Comparison of ENCODE assay signal across 7 cellular contexts in the genomic region with DNA sequence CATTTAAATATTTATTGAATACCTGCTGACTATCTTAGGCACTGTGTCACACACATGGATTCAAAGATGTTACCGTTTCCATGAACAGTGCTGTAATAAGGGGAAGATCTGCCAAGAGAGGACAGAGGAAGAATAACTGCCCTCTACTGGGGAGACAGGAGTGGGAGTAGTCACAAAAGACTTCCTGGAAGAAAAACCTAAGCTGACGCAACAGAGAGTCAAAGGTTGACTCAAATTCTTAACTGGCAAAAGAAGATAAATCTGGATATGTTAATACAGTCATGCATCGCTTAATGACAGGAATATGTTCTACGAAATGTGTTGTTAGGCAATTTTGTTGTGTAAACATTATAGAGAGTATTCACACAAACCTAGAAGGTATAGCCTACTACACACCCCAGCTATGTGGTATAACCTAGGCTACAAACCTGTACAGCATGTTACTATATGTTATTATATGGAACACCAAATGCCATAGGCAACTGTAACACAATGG.
DNase-seq lines count a peak whose midpoint lies in the region; ATAC-seq and TF ChIP-seq lines count a peak whose summit lies in the region.

No MANE protein-coding gene starts in this region.

- DNase-seq in NCI-H226 (peak; percentile 74), astrocyte of the spinal cord (ENCODE audit: low read depth, low spot score) (peak; percentile 85), kidney tubule cell (ENCODE audit: low spot score) (peak; percentile 82), tibial artery (no peak)

- TF ChIP-seq CTCF in GM12873 (IDR thresholded peaks at IDR 0.05; ENCODE audit: insufficient read depth, low read depth, low read length, missing control alignments) (peak; percentile 45), astrocyte of the spinal cord (IDR thresholded peaks at IDR 0.05; ENCODE audit: low read depth, low read length) (peak; percentile 81), tibial artery (IDR thresholded peaks at IDR 0.05) (peak; percentile 56 to 62)

- peaks cover 0 to 20% (median 8%) of the 10 kb centered on the region in 4 donors for H3K4me1 ChIP-seq in tibial artery

- H3K9me3 ChIP-seq in tibial artery = no peaks in the 10 kb centered on the region

- H3K27me3 ChIP-seq in tibial artery = no peaks in the 10 kb centered on the region

- intact Hi-C loops in tibial artery (cut with DNase I; ENCODE audit: low total_unique reads) = no loop called here

- H3K4me3 ChIP-seq in astrocyte of the spinal cord (ENCODE audit: low read depth, low read length) = no peak overlapping the region
- H3K4me3 ChIP-seq in tibial artery = no peak overlapping the region

- peaks cover 6 to 8% (median 7%) of the 10 kb centered on the region in 3 donors for H3K36me3 ChIP-seq in tibial artery

- ATAC-seq in GM18873 (IDR thresholded peaks at IDR 0.05; ENCODE audit: low FRiP score, unreplicated experiment) (no peak), HG03520 (IDR thresholded peaks at IDR 0.05; ENCODE audit: unreplicated experiment) (no peak)

- H3K27ac ChIP-seq in tibial artery = peak overlapping the region; percentile 26 to 51

- in situ Hi-C loops in astrocyte of the spinal cord (cut with HindIII; ENCODE audit: low sequenced_read_pairs) = no loop called here

Comparison
In these comparisons a context has a peak if more than half of its experiments do, and no peak if none do; other contexts are left out.
1. DNase-seq: peak in NCI-H226 (single experiment), astrocyte of the spinal cord (single experiment) and kidney tubule cell (single experiment); none in tibial artery (0 of 2).
2. Peak in every context shown above with its lines, with median percentiles within 50 percentile points of each other: CTCF ChIP-seq.